Comparison of ENCODE assay signal across 9 cellular contexts in genomic region chr5:38208782-38209378, GRCh38. TPM values are rescaled to one million over a fixed set of nuclear protein-coding genes. Genes with fewer than 3 reads are reported as not detected.
DNase-seq lines count a peak whose midpoint lies in the region; ATAC-seq, FAIRE-seq and TF ChIP-seq lines count a peak whose summit lies in the region.
"Had no signal": no experiment of that assay in that cellular context is flagged by ENCODE, and none has a peak within 500 bp of the region (broad histone marks: within the 10 kb centered on the region; RNA-seq: fewer than 3 reads in every experiment).

No MANE protein-coding gene starts in this region.

- FAIRE-seq in D721Med (lab: Jason Lieb, UNC), result peak; percentile 25

- ATAC-seq in sciatic nerve (peak; percentile 65), GM21825 (IDR thresholded peaks at IDR 0.05; ENCODE audit: unreplicated experiment) (no peak)

- H3K4me3 ChIP-seq in fibroblast of pulmonary artery (replicated peaks; ENCODE audit: low read depth, low read length), result no peak overlapping the region

- intact Hi-C loops in sciatic nerve (cut with DNase I), result no loop called here

- peak; percentile 81 for TF ChIP-seq CTCF in D721Med (IDR thresholded peaks at IDR 0.05; ENCODE audit: insufficient read depth, missing control alignments)
- TF ChIP-seq CTCF in fibroblast of pulmonary artery (IDR thresholded peaks at IDR 0.05; ENCODE audit: low read length, missing control alignments), result peak; percentile 41

- DNase-seq in D721Med (ENCODE audit: insufficient read length, low spot score) (no peak), HT-29 (ENCODE audit: low spot score) (peak; percentile 54), OCI-M1 (lab: John Stamatoyannopoulos, UW) (peak; percentile 53), fibroblast of pulmonary artery (ENCODE audit: low read depth) (peak; percentile 51), sciatic nerve (ENCODE audit: low spot score) (no peak), hepatic stellate cell (ENCODE audit: low spot score) (no peak)
- DNase-seq in stimulated activated CD8-positive, alpha-beta memory T cell treated with anti-CD3 and anti-CD28 coated beads, Interleukin-4, amount 100 ng/mL, for 48 hours, result no peak

RNA-seq across cellular contexts. Expression of gene EGFLAM, which starts 49.5 kb away (rescaled TPM):
- total RNA-seq in HT-29 (2014; rRNA removed; shearing (Covaris generic)), result not detected in 2 replicates
- 48.2 TPM for total RNA-seq in sciatic nerve
- total RNA-seq: mononuclear cell had no signal

Comparison
In these comparisons a context has a peak if more than half of its experiments do, and no peak if none do; other contexts are left out.
1. DNase-seq: peak in HT-29 (single experiment), OCI-M1 (single experiment) and fibroblast of pulmonary artery (single experiment); none in D721Med (single experiment), sciatic nerve (single experiment), stimulated activated CD8-positive, alpha-beta memory T cell treated with anti-CD3 and anti-CD28 coated beads, Interleukin-4, amount 100 ng/mL, for 48 hours (single experiment) and hepatic stellate cell (single experiment).
2. RNA of gene EGFLAM, which starts 49.5 kb away (total RNA-seq): 48.2 TPM in sciatic nerve (single experiment); not detected in HT-29; every median in the first group is over 10 times any median in the second.